22 cellular contexts compared by ENCODE assay signal in the genomic region with DNA sequence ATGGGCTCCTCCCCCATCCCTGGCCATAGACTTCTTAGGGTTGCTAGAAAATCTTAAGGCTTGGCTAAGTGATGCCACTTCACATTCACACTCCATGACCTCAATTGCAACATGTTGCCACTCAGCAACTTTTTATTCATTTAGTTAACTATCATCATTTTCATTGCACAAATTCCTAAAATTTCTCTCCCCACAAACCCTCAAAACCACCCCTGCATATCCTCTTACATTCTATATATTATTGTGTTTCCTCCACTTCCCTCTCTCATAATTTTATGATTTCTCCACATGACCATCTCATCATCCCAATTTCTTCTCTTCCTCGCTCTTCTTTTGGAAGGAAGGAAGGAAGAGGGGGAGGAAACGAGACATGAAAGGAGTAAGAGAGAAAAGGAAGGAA.
"Had no signal": no experiment of that assay in that cellular context is flagged by ENCODE, and none has a peak within 500 bp of the region (broad histone marks: within the 10 kb centered on the region; RNA-seq: fewer than 3 reads in every experiment).

No MANE protein-coding gene starts in this region.

- H3K4me1 ChIP-seq: esophagus squamous epithelium, gastrocnemius medialis, heart right ventricle, left lung, lower lobe of right lung had no signal

- H3K4me3 ChIP-seq: esophagus squamous epithelium, gastrocnemius medialis, heart right ventricle, left lung, lower lobe of right lung, mucosa of descending colon had no signal

- H3K27me3 ChIP-seq: esophagus squamous epithelium, gastrocnemius medialis, heart right ventricle, left lung had no signal

- H3K36me3 ChIP-seq: esophagus squamous epithelium, gastrocnemius medialis, heart right ventricle, left lung, lower lobe of right lung had no signal

- DNase-seq: cortex of kidney; effector CD8-positive, alpha-beta T cell; effector memory CD8-positive, alpha-beta T cell; endodermal cell; erythroblast; esophagus squamous epithelium; foreskin fibroblast; foreskin melanocyte; gastrocnemius medialis; glutamatergic neuron; head of caudate nucleus; heart right ventricle; hippocampal formation; left cardiac atrium; left lung; left ventricle myocardium superior; lower lobe of right lung; mesenchymal stem cell; mucosa of descending colon; naive B cell had no signal

- ATAC-seq: effector memory CD8-positive, alpha-beta T cell; esophagus mucosa; gastrocnemius medialis; heart right ventricle; left cardiac atrium; left lung; left ventricle myocardium superior; lower lobe of right lung; mucosa of descending colon had no signal

- H3K27ac ChIP-seq: epithelial cell of prostate, esophagus squamous epithelium, gastrocnemius medialis, heart right ventricle, left lung, lower lobe of right lung had no signal

- H3K9me3 ChIP-seq: esophagus squamous epithelium, gastrocnemius medialis, lower lobe of right lung, mucosa of descending colon had no signal
